Comparison of ENCODE assay signal across 18 cellular contexts in the genomic region with DNA sequence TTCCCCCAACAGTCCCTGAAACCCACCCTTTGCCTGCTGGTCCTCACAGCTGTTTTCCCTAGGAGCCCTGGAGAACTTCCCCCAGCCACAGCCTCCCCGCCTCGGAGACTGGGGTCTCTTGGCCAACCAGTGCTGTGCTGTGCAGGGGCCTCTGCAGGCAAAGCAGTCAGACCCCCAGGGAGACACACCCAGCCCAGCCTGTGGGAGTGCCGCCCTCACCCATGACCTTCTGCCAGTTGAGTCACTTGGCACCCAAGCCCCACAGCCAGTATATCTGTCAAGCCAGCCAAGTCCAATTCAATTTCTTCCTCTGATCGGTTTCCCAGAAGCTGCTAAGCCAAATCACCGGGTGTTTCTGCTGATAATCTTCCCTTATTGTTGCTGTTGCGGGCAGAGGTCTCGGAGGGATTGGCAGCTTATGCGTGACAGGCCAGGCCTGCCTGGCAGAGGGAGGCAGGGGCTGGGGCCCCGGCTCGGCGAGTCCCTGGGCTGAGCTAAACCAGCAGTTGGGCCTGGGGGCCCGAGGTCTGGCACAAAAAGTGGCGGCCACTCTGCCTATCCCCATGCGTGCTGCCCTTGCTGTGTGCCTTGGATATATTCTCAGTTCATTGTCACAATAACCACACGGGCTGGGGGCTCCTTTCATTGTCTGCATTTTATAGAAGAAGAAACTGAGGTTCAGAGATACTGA.
DNase-seq lines count a peak whose midpoint lies in the region; ATAC-seq, FAIRE-seq and TF ChIP-seq lines count a peak whose summit lies in the region.
"Had no signal": no experiment of that assay in that cellular context is flagged by ENCODE, and none has a peak within 500 bp of the region (broad histone marks: within the 10 kb centered on the region; RNA-seq: fewer than 3 reads in every experiment).

No MANE protein-coding gene starts in this region.

- H3K36me3 ChIP-seq in mammary epithelial cell (ENCODE audit: insufficient read depth, low read length) = no peaks in the 10 kb centered on the region
- no peaks in the 10 kb centered on the region for H3K36me3 ChIP-seq in astrocyte (ENCODE audit: insufficient read depth, low read length)
- H3K36me3 ChIP-seq in colonic mucosa = no peaks in the 10 kb centered on the region
- H3K36me3 ChIP-seq: pancreas had no signal

- no peak overlapping the region for H3K27ac ChIP-seq in mammary epithelial cell (ENCODE audit: insufficient read depth, low read depth, low read length)
- no peak overlapping the region for H3K27ac ChIP-seq in astrocyte (ENCODE audit: low read depth, low read length)
- H3K27ac ChIP-seq in colonic mucosa = no peak overlapping the region
- H3K27ac ChIP-seq: pancreas had no signal

- H3K27ac Mint-ChIP-seq in MCF 10A (ENCODE audit: low read depth, unreplicated experiment) = no peak overlapping the region
- no peak overlapping the region for H3K27ac Mint-ChIP-seq in astrocyte (ENCODE audit: unreplicated experiment)
- H3K27ac Mint-ChIP-seq in type B pancreatic cell = no peak overlapping the region
- no peak overlapping the region for H3K27ac Mint-ChIP-seq in activated CD8-positive, alpha-beta T cell treated with anti-CD3 and anti-CD28 coated beads for 36 hours
- H3K27ac Mint-ChIP-seq: activated CD4-positive, alpha-beta T cell treated with anti-CD3 and anti-CD28 coated beads, Interleukin-2, amount 10 ng/mL, durations not matched to agents 7 days and 5 days; activated T-helper 17 cell treated with anti-CD3 and anti-CD28 coated beads, Interleukin-2, amount 50 U/mL, for 72 hours had no signal

- dilution Hi-C loops in mammary epithelial cell (cut with HindIII; ENCODE audit: low sequenced_read_pairs) = no loop called here

- peaks cover 19% of the 10 kb centered on the region for H3K4me1 ChIP-seq in mammary epithelial cell (ENCODE audit: insufficient read depth, low read length)
- H3K4me1 ChIP-seq in astrocyte (ENCODE audit: insufficient read depth, low read length) = peaks cover 8% of the 10 kb centered on the region
- no peaks in the 10 kb centered on the region for H3K4me1 ChIP-seq in colonic mucosa
- H3K4me1 ChIP-seq: pancreas had no signal

- no peak overlapping the region for H3K4me2 ChIP-seq in mammary epithelial cell (ENCODE audit: insufficient read depth, low read depth, low read length)
- H3K4me2 ChIP-seq in astrocyte (ENCODE audit: low read length) = peak overlapping the region; percentile 22

- in situ Hi-C loops in mammary epithelial cell (cut with MboI; ENCODE audit: low sequenced_read_pairs in 2 of 2) = loop anchor here in 1 of 2 donors (25.0 kb wide), 1 partner anchor 410 kb away; no protein-coding TSS in a partner anchor
- in situ Hi-C loops in KBM-7 (cut with MboI; ENCODE audit: low pct_unique_long_range_greater_than_20kb, low sequenced_read_pairs) = no loop called here

- DNase-seq in MCF 10A (ENCODE audit: unreplicated experiment) (peak; percentile 29), mammary epithelial cell (no peak), astrocyte (ENCODE audit: low read depth) (peak; percentile 11), left ventricle myocardium superior (no peak), type B pancreatic cell (ENCODE audit: extremely low spot score, unreplicated experiment) (peak; percentile 58), KBM-7 (no peak), colonic mucosa (no peak)
- no peak for DNase-seq in activated CD8-positive, alpha-beta T cell treated with anti-CD3 and anti-CD28 coated beads for 36 hours
- DNase-seq: activated CD4-positive, alpha-beta T cell treated with anti-CD3 and anti-CD28 coated beads, Interleukin-2, amount 10 ng/mL, durations not matched to agents 7 days and 5 days; KG1; SHP77 treated with DMSO at 0.1 percent for 48 hours; stimulated activated CD4-positive, alpha-beta T cell treated with anti-CD3 and anti-CD28 coated beads, Interleukin-15, amount 100 ng/mL, for 24 hours; T-helper 2 cell had no signal

- H3K9me3 ChIP-seq in mammary epithelial cell (replicated peaks; ENCODE audit: insufficient read depth, low read length) (no peaks in the 10 kb centered on the region), astrocyte (ENCODE audit: insufficient read depth, low read depth, low read length) (no peaks in the 10 kb centered on the region), colonic mucosa (no peaks in the 10 kb centered on the region)
- H3K9me3 ChIP-seq: pancreas had no signal

- intact Hi-C loops in MCF 10A (cut with micrococcal nuclease) (no loop called here), mammary epithelial cell (cut with micrococcal nuclease) (no loop called here), left ventricle myocardium superior (cut with micrococcal nuclease) (no loop called here), colonic mucosa (cut with DNase I) (no loop called here)
- intact Hi-C loops in activated CD8-positive, alpha-beta T cell treated with anti-CD3 and anti-CD28 coated beads for 36 hours (cut with micrococcal nuclease) = no loop called here

- POLR2A ChIA-PET in MCF 10A (lab: Yijun Ruan, JAX) = interaction anchor here (0.8 kb wide), 1 partner anchor 11 kb away, joined by 5 read pairs; no protein-coding TSS in a partner anchor
- POLR2A ChIA-PET in activated CD8-positive, alpha-beta T cell treated with anti-CD3 and anti-CD28 coated beads for 36 hours (lab: Charles Lee) = interaction anchor here (0.5 kb wide), 1 partner anchor 87 kb away, joined by 3 read pairs; no protein-coding TSS in a partner anchor

- BruUV-seq in MCF 10A (replicated peaks; lab: Mats Ljungman, UMichigan) = no TSS peak
- BruUV-seq in mammary epithelial cell (replicated peaks; lab: Mats Ljungman, UMichigan) = no TSS peak

- H3K36me3 Mint-ChIP-seq in MCF 10A (ENCODE audit: insufficient read depth, unreplicated experiment) (no peaks in the 10 kb centered on the region), astrocyte (ENCODE audit: low read depth, unreplicated experiment) (no peaks in the 10 kb centered on the region), type B pancreatic cell (no peaks in the 10 kb centered on the region)
- H3K36me3 Mint-ChIP-seq in activated CD8-positive, alpha-beta T cell treated with anti-CD3 and anti-CD28 coated beads for 36 hours (ENCODE audit: low read depth) = no peaks in the 10 kb centered on the region

- H3K27me3 ChIP-seq in mammary epithelial cell (ENCODE audit: insufficient read depth, low read length) (no peaks in the 10 kb centered on the region), astrocyte (ENCODE audit: insufficient read depth, low read length) (peaks cover 5% of the 10 kb centered on the region), colonic mucosa (no peaks in the 10 kb centered on the region)
- H3K27me3 ChIP-seq: dorsolateral prefrontal cortex, pancreas had no signal

- H3K4me3 Mint-ChIP-seq in MCF 10A (ENCODE audit: unreplicated experiment) (no peak overlapping the region), astrocyte (ENCODE audit: unreplicated experiment) (no peak overlapping the region), type B pancreatic cell (no peak overlapping the region)
- no peak overlapping the region for H3K4me3 Mint-ChIP-seq in activated CD8-positive, alpha-beta T cell treated with anti-CD3 and anti-CD28 coated beads for 36 hours
- H3K4me3 Mint-ChIP-seq: activated CD4-positive, alpha-beta T cell treated with anti-CD3 and anti-CD28 coated beads, Interleukin-2, amount 10 ng/mL, durations not matched to agents 7 days and 5 days; activated T-helper 17 cell treated with anti-CD3 and anti-CD28 coated beads, Interleukin-2, amount 50 U/mL, for 72 hours had no signal

- 84% methylated on average over 8 of the region's 15 CpGs for WGBS in mammary epithelial cell (ENCODE audit: low coverage, missing lambda C conversion rate)

- H4K20me1 ChIP-seq in mammary epithelial cell (ENCODE audit: insufficient read depth, low read length) (no peaks in the 10 kb centered on the region), astrocyte (ENCODE audit: insufficient read depth, low read length) (no peaks in the 10 kb centered on the region)

- FAIRE-seq in astrocyte (lab: Jason Lieb, UNC) = no peak
- FAIRE-seq: frontal cortex, GM19239, pancreas had no signal

- H2AFZ ChIP-seq in mammary epithelial cell (ENCODE audit: low read depth, low read length) (no peak overlapping the region), astrocyte (ENCODE audit: low read depth, low read length) (peak overlapping the region; percentile 28)

- ATAC-seq in left ventricle myocardium superior = peak; percentile 40
- no peak for ATAC-seq in activated CD8-positive, alpha-beta T cell treated with anti-CD3 and anti-CD28 coated beads for 36 hours
- ATAC-seq: activated T-helper 17 cell treated with anti-CD3 and anti-CD28 coated beads, Interleukin-2, amount 50 U/mL, for 72 hours had no signal

- H3K9me3 Mint-ChIP-seq in MCF 10A (ENCODE audit: unreplicated experiment) (no peaks in the 10 kb centered on the region), astrocyte (ENCODE audit: unreplicated experiment) (peaks cover 3% of the 10 kb centered on the region), type B pancreatic cell (no peaks in the 10 kb centered on the region)
- H3K9me3 Mint-ChIP-seq in activated CD8-positive, alpha-beta T cell treated with anti-CD3 and anti-CD28 coated beads for 36 hours = no peaks in the 10 kb centered on the region
- H3K9me3 Mint-ChIP-seq: activated CD4-positive, alpha-beta T cell treated with anti-CD3 and anti-CD28 coated beads, Interleukin-2, amount 10 ng/mL, durations not matched to agents 7 days and 5 days had no signal

- no peaks in the 10 kb centered on the region for H3K79me2 ChIP-seq in mammary epithelial cell (ENCODE audit: insufficient read depth, low read length)
- H3K79me2 ChIP-seq in astrocyte (ENCODE audit: insufficient read depth, low read length) = no peaks in the 10 kb centered on the region

- TF ChIP-seq CTCF in MCF 10A (IDR thresholded peaks at IDR 0.05; ENCODE audit: unreplicated experiment) (no peak), mammary epithelial cell (conservative IDR thresholded peaks at IDR 0.05 in 1 of 2, IDR thresholded peaks at IDR 0.05 in 1 of 2; ENCODE audit: extremely low read depth in 1 of 2, insufficient read depth in 1 of 2, low read depth in 1 of 2, low read length in 2 of 2) (no peak), astrocyte (IDR thresholded peaks at IDR 0.05; ENCODE audit: insufficient read depth, low read depth, low read length) (no peak), type B pancreatic cell (conservative IDR thresholded peaks at IDR 0.05) (no peak), colonic mucosa (IDR thresholded peaks at IDR 0.05) (no peak)
- no peak for TF ChIP-seq CTCF in activated CD8-positive, alpha-beta T cell treated with anti-CD3 and anti-CD28 coated beads for 36 hours (IDR thresholded peaks at IDR 0.05)

- H3K9ac ChIP-seq in mammary epithelial cell (ENCODE audit: insufficient read depth, low read length) (no peak overlapping the region), astrocyte (ENCODE audit: low read length) (no peak overlapping the region), colonic mucosa (ENCODE audit: low read depth in 2 of 2, low read length in 2 of 2) (no peak overlapping the region)

- H3K27me3 Mint-ChIP-seq in MCF 10A (ENCODE audit: insufficient read depth, unreplicated experiment) (no peaks in the 10 kb centered on the region), astrocyte (ENCODE audit: low read depth, unreplicated experiment) (peaks cover 50% of the 10 kb centered on the region), type B pancreatic cell (peaks cover 17% of the 10 kb centered on the region)
- peaks cover 2% of the 10 kb centered on the region for H3K27me3 Mint-ChIP-seq in activated CD8-positive, alpha-beta T cell treated with anti-CD3 and anti-CD28 coated beads for 36 hours

- CTCF ChIA-PET in MCF 10A (lab: Yijun Ruan, JAX) (interaction anchor here (0.6 to 2.2 kb wide), 3 partner anchors 11 to 19 kb away, joined by 3 to 8 read pairs (median 5); no protein-coding TSS in a partner anchor), mammary epithelial cell (lab: Charles Lee; ENCODE audit: low non-redundant PET) (no interaction called here)
- CTCF ChIA-PET in activated CD8-positive, alpha-beta T cell treated with anti-CD3 and anti-CD28 coated beads for 36 hours (lab: Charles Lee) = no interaction called here

- H3K4me1 Mint-ChIP-seq in MCF 10A (ENCODE audit: insufficient read depth, unreplicated experiment) (peaks cover 10% of the 10 kb centered on the region), astrocyte (ENCODE audit: low read depth, unreplicated experiment) (no peaks in the 10 kb centered on the region), type B pancreatic cell (ENCODE audit: unreplicated experiment) (no peaks in the 10 kb centered on the region)
- no peaks in the 10 kb centered on the region for H3K4me1 Mint-ChIP-seq in activated CD8-positive, alpha-beta T cell treated with anti-CD3 and anti-CD28 coated beads for 36 hours (ENCODE audit: low read depth)
- H3K4me1 Mint-ChIP-seq: activated CD4-positive, alpha-beta T cell treated with anti-CD3 and anti-CD28 coated beads, Interleukin-2, amount 10 ng/mL, durations not matched to agents 7 days and 5 days; activated T-helper 17 cell treated with anti-CD3 and anti-CD28 coated beads, Interleukin-2, amount 50 U/mL, for 72 hours had no signal

- H3K4me3 ChIP-seq in mammary epithelial cell (replicated peaks in 1 of 3; ENCODE audit: insufficient read depth in 1 of 3, low read depth in 2 of 3, low read length in 3 of 3) = no peak overlapping the region
- H3K4me3 ChIP-seq in astrocyte (ENCODE audit: insufficient read depth, low read depth, low read length) = no peak overlapping the region
- H3K4me3 ChIP-seq in colonic mucosa = no peak overlapping the region
- H3K4me3 ChIP-seq: dorsolateral prefrontal cortex, pancreas had no signal

Comparison
In these comparisons a context has a peak if more than half of its experiments do, and no peak if none do; other contexts are left out.
1. DNase-seq: peak in MCF 10A (single experiment), astrocyte (single experiment) and type B pancreatic cell (single experiment); none in mammary epithelial cell (single experiment), left ventricle myocardium superior (single experiment), KBM-7 (single experiment), colonic mucosa (single experiment) and activated CD8-positive, alpha-beta T cell treated with anti-CD3 and anti-CD28 coated beads for 36 hours (single experiment).